ENCODE assay signal across 9 cellular contexts in genomic region chr6:40912158-40912946, GRCh38.
DNase-seq lines count a peak whose midpoint lies in the region; ATAC-seq and TF ChIP-seq lines count a peak whose summit lies in the region.
"Had no signal": no experiment of that assay in that cellular context is flagged by ENCODE, and none has a peak within 500 bp of the region (broad histone marks: within the 10 kb centered on the region; RNA-seq: fewer than 3 reads in every experiment).

No MANE protein-coding gene starts in this region.

- H3K36me3 ChIP-seq in GM23338 (ENCODE audit: insufficient read depth), result no peaks in the 10 kb centered on the region
- H3K36me3 ChIP-seq in Peyer's patch, result no peaks in the 10 kb centered on the region

- H3K4me2 ChIP-seq in GM23338, result no peak overlapping the region

- H3K79me2 ChIP-seq in GM23338 (replicated peaks; ENCODE audit: insufficient read depth), result no peaks in the 10 kb centered on the region

- peaks cover 13% of the 10 kb centered on the region for H3K27me3 Mint-ChIP-seq in activated CD4-positive, alpha-beta T cell treated with anti-CD3 and anti-CD28 coated beads, Interleukin-2, amount 10 ng/mL, durations not matched to agents 7 days and 5 days
- H3K27me3 Mint-ChIP-seq in GM23338 (ENCODE audit: insufficient read depth, low read depth, poor library complexity), result peaks cover 3% of the 10 kb centered on the region
- H3K27me3 Mint-ChIP-seq in endothelial cell (ENCODE audit: unreplicated experiment), result peaks cover 1% of the 10 kb centered on the region

- CTCF ChIA-PET in activated CD4-positive, alpha-beta T cell treated with anti-CD3 and anti-CD28 coated beads, Interleukin-2, amount 10 ng/mL, durations not matched to agents 7 days and 5 days (lab: Charles Lee), result interaction anchor here (0.6 to 1.8 kb wide), 9 partner anchors 9 to 1032 kb away, joined by 3 to 7 read pairs (median 3); no protein-coding TSS in a partner anchor

- no peak overlapping the region for H2AFZ ChIP-seq in GM23338

- H3K27ac Mint-ChIP-seq in activated CD4-positive, alpha-beta T cell treated with anti-CD3 and anti-CD28 coated beads, Interleukin-2, amount 10 ng/mL, durations not matched to agents 7 days and 5 days, result no peak overlapping the region
- H3K27ac Mint-ChIP-seq in GM23338 (no peak overlapping the region), endothelial cell (ENCODE audit: unreplicated experiment) (no peak overlapping the region)
- H3K27ac Mint-ChIP-seq: CD4-positive, alpha-beta T cell had no signal

- TF ChIP-seq POLR2A in Peyer's patch (IDR thresholded peaks at IDR 0.05), result no peak

- H3K4me3 Mint-ChIP-seq in activated CD4-positive, alpha-beta T cell treated with anti-CD3 and anti-CD28 coated beads, Interleukin-2, amount 10 ng/mL, durations not matched to agents 7 days and 5 days, result no peak overlapping the region
- H3K4me3 Mint-ChIP-seq in GM23338 (no peak overlapping the region), endothelial cell (ENCODE audit: unreplicated experiment) (no peak overlapping the region)
- H3K4me3 Mint-ChIP-seq: CD4-positive, alpha-beta T cell had no signal

- H3K27ac ChIP-seq in GM23338 (ENCODE audit: low read depth), result no peak overlapping the region
- H3K27ac ChIP-seq in Peyer's patch, result peak overlapping the region in 2 of 4 donors; percentile 13 to 68

- ATAC-seq in GM23338 (peak; percentile 99), HG03439 (IDR thresholded peaks at IDR 0.05; ENCODE audit: unreplicated experiment) (no peak)

- H3K4me1 ChIP-seq in GM23338 (ENCODE audit: insufficient read depth) (peaks cover 1% of the 10 kb centered on the region; the same call in 1 of the 2 replicates), Peyer's patch (peaks cover 0 to 4% (median 0%) of the 10 kb centered on the region in 4 donors)

- H4K20me1 ChIP-seq in GM23338 (replicated peaks; ENCODE audit: insufficient read depth), result no peaks in the 10 kb centered on the region

- H3K4me3 ChIP-seq in GM23338, result no peak overlapping the region
- no peak overlapping the region for H3K4me3 ChIP-seq in Peyer's patch

- DNase-seq in activated CD4-positive, alpha-beta T cell treated with anti-CD3 and anti-CD28 coated beads, Interleukin-2, amount 10 ng/mL, durations not matched to agents 7 days and 5 days, result peak; percentile 54
- DNase-seq in activated CD4-positive, alpha-beta T cell treated with anti-CD3 and anti-CD28 coated beads for 4 hours, result no peak
- DNase-seq in GM23338 (ENCODE audit: low spot score) (peak; percentile 69), Peyer's patch (peak in 2 of 3 donors; percentile 66 to 68), endothelial cell (ENCODE audit: low spot score) (peak; percentile 36), myocyte (ENCODE audit: low read depth) (peak; percentile 74)

- 0 out of 2 replicates have a peak, but pooled peaks cover 4% of the 10 kb centered on the region for H3K27me3 ChIP-seq in GM23338 (ENCODE audit: insufficient read depth)
- no peaks in the 10 kb centered on the region for H3K27me3 ChIP-seq in Peyer's patch

- no peaks in the 10 kb centered on the region for H3K36me3 Mint-ChIP-seq in activated CD4-positive, alpha-beta T cell treated with anti-CD3 and anti-CD28 coated beads, Interleukin-2, amount 10 ng/mL, durations not matched to agents 7 days and 5 days (ENCODE audit: low read depth)
- no peaks in the 10 kb centered on the region for H3K36me3 Mint-ChIP-seq in GM23338 (ENCODE audit: low read depth)
- no peaks in the 10 kb centered on the region for H3K36me3 Mint-ChIP-seq in endothelial cell (ENCODE audit: low read depth, unreplicated experiment)

- peak; percentile 61 to 74 for TF ChIP-seq CTCF in GM23338 (conservative IDR thresholded peaks at IDR 0.05; ENCODE audit: low read depth in 2 of 2)
- TF ChIP-seq CTCF in LNCAP (IDR thresholded peaks at IDR 0.05), result peak; percentile 61
- TF ChIP-seq CTCF in Peyer's patch (IDR thresholded peaks at IDR 0.05), result peak in 4 of 6 experiments; percentile 30 to 73 (median 68)
- peak; percentile 13 for TF ChIP-seq CTCF in endothelial cell (IDR thresholded peaks at IDR 0.05; ENCODE audit: unreplicated experiment)

- peaks cover 5% of the 10 kb centered on the region for H3K4me1 Mint-ChIP-seq in activated CD4-positive, alpha-beta T cell treated with anti-CD3 and anti-CD28 coated beads, Interleukin-2, amount 10 ng/mL, durations not matched to agents 7 days and 5 days
- peaks cover 7% of the 10 kb centered on the region for H3K4me1 Mint-ChIP-seq in GM23338
- peaks cover 3% of the 10 kb centered on the region for H3K4me1 Mint-ChIP-seq in endothelial cell (ENCODE audit: unreplicated experiment)

- POLR2A ChIA-PET in activated CD4-positive, alpha-beta T cell treated with anti-CD3 and anti-CD28 coated beads, Interleukin-2, amount 10 ng/mL, durations not matched to agents 7 days and 5 days (lab: Charles Lee), result no interaction called here

- no peaks in the 10 kb centered on the region for H3F3A ChIP-seq in GM23338 (replicated peaks; ENCODE audit: low read depth)

- H3K9me3 ChIP-seq in Peyer's patch, result no peaks in the 10 kb centered on the region

- no peaks in the 10 kb centered on the region for H3K9me3 Mint-ChIP-seq in activated CD4-positive, alpha-beta T cell treated with anti-CD3 and anti-CD28 coated beads, Interleukin-2, amount 10 ng/mL, durations not matched to agents 7 days and 5 days
- H3K9me3 Mint-ChIP-seq in GM23338, result no peaks in the 10 kb centered on the region
- H3K9me3 Mint-ChIP-seq in endothelial cell (ENCODE audit: unreplicated experiment), result no peaks in the 10 kb centered on the region
- H3K9me3 Mint-ChIP-seq: CD4-positive, alpha-beta T cell had no signal

- H3K9me2 ChIP-seq in GM23338 (ENCODE audit: insufficient read depth), result peaks cover 10% of the 10 kb centered on the region; the same call in 1 of the 2 replicates

TF ChIP-seq in GM23338, 12 proteins besides CTCF, POLR2A, EP300 and RAD21 (continues in another document):
- TF ChIP-seq, protein P1, sequence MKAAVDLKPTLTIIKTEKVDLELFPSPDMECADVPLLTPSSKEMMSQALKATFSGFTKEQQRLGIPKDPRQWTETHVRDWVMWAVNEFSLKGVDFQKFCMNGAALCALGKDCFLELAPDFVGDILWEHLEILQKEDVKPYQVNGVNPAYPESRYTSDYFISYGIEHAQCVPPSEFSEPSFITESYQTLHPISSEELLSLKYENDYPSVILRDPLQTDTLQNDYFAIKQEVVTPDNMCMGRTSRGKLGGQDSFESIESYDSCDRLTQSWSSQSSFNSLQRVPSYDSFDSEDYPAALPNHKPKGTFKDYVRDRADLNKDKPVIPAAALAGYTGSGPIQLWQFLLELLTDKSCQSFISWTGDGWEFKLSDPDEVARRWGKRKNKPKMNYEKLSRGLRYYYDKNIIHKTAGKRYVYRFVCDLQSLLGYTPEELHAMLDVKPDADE (IDR thresholded peaks at IDR 0.05), result no peak
- TF ChIP-seq ZNF331 (CRISPR knock-in tag; IDR thresholded peaks at IDR 0.05; ENCODE audit: low read depth) (no peak), ZNF114 (CRISPR knock-in tag; IDR thresholded peaks at IDR 0.05) (no peak), STAT1 (IDR thresholded peaks at IDR 0.05; ENCODE audit: unreplicated experiment) (no peak), NANOG (IDR thresholded peaks at IDR 0.05; ENCODE audit: borderline replicate concordance) (no peak), EZH2phosphoT487 (IDR thresholded peaks at IDR 0.05; ENCODE audit: unreplicated experiment) (no peak), POLR2AphosphoS5 (IDR thresholded peaks at IDR 0.05; ENCODE audit: low read depth) (no peak)

Comparison
In these comparisons a context has a peak if more than half of its experiments do, and no peak if none do; other contexts are left out.
1. DNase-seq: peak in activated CD4-positive, alpha-beta T cell treated with anti-CD3 and anti-CD28 coated beads, Interleukin-2, amount 10 ng/mL, durations not matched to agents 7 days and 5 days (single experiment), GM23338 (single experiment), Peyer's patch (2 of 3), endothelial cell (single experiment) and myocyte (single experiment); none in activated CD4-positive, alpha-beta T cell treated with anti-CD3 and anti-CD28 coated beads for 4 hours (0 of 2).
2. CTCF ChIP-seq: peak in every context shown above with its lines; median percentile 68 in Peyer's patch; 68 in GM23338; 61 in LNCAP; 13 in endothelial cell.